Comparison of ENCODE assay signal across 1 cellular context in genomic region chr20:49909499-49910339, GRCh38.
A peak's percentile ranks its signal among the peaks of the same experiment; 100 is the strongest.
TF ChIP-seq lines count a peak whose summit lies in the region.

No MANE protein-coding gene starts in this region.

TF ChIP-seq in K562, 482 proteins besides CTCF, POLR2A, EP300 and RAD21 (continued from another document):
- TF ChIP-seq CTCFL (IDR thresholded peaks at IDR 0.05; ENCODE audit: borderline replicate concordance, insufficient read depth, low read depth, low read length, poor library complexity, severe bottlenecking): peak; percentile 10
